Comparison of ENCODE assay signal across 28 cellular contexts in the genomic region with DNA sequence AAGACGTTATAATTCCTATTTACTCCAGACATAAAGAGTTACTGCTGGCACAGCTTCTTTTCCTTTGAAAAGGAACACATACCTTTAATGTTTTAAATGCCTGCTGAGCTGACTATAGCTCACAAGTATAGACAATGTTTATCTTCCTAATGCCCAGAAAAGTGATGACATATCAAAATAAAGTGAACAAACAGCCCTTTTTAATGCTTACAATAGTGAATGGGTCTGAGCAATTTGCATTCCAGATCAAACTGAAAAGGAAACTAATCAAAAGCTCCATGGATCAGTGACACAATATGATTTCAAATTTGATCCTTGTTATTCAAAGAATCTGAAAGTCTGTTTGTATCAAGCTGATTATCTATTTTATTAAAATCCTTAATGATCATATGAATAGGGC.
DNase-seq lines count a peak whose midpoint lies in the region; ATAC-seq, FAIRE-seq and TF ChIP-seq lines count a peak whose summit lies in the region.
"Had no signal": no experiment of that assay in that cellular context is flagged by ENCODE, and none has a peak within 500 bp of the region (broad histone marks: within the 10 kb centered on the region; RNA-seq: fewer than 3 reads in every experiment).

No MANE protein-coding gene starts in this region.

- H3K4me2 ChIP-seq in HepG2 (ENCODE audit: low read depth, low read length) (no peak overlapping the region), K562 (ENCODE audit: insufficient read depth, low read length) (no peak overlapping the region)
- H3K4me2 ChIP-seq: BLaER1 had no signal

- intact Hi-C loops in HepG2 (cut with micrococcal nuclease; ENCODE audit: unreplicated experiment) (no loop called here), right lobe of liver (cut with DNase I) (no loop called here), K562 (cut with micrococcal nuclease) (no loop called here)

- no peak overlapping the region for H3K27ac Mint-ChIP-seq in stimulated activated memory B cell treated with anti-CD40 and anti-IgM and Interleukin-4, amounts not matched to agents 10 μg/mL and 1 μg/mL and 100 μg/mL, for 72 hours
- H3K27ac Mint-ChIP-seq: activated CD4-positive, alpha-beta memory T cell treated with anti-CD3 and anti-CD28 coated beads for 36 hours; activated naive CD8-positive, alpha-beta T cell treated with anti-CD3 and anti-CD28 coated beads, Interleukin-2, amount 10 ng/mL, durations not matched to agents 7 days and 5 days; stimulated activated naive B cell treated with anti-CD40 and anti-IgM and Interleukin-4, amounts not matched to agents 10 μg/mL and 1 μg/mL and 100 μg/mL, for 72 hours; T-cell had no signal

- POLR2A ChIA-PET in HepG2 (lab: Yijun Ruan, JAX) (no interaction called here), K562 (lab: Yijun Ruan, JAX) (no interaction called here)

- TF ChIP-seq RAD21 in HepG2 (CRISPR knock-in tag; IDR thresholded peaks at IDR 0.05): no peak
- no peak for TF ChIP-seq RAD21 in K562 (CRISPR knock-in tag; conservative IDR thresholded peaks at IDR 0.05 in 1 of 2, IDR thresholded peaks at IDR 0.05 in 1 of 2)

- H3K27me3 ChIP-seq in HepG2 (ENCODE audit: control insufficient read depth in 1 of 2, insufficient read depth in 2 of 2, low read length in 2 of 2): no peaks in the 10 kb centered on the region
- no peaks in the 10 kb centered on the region for H3K27me3 ChIP-seq in right lobe of liver
- H3K27me3 ChIP-seq in K562 (ENCODE audit: control insufficient read depth in 2 of 2, insufficient read depth in 2 of 2, low read length in 2 of 2): no peaks in the 10 kb centered on the region
- H3K27me3 ChIP-seq: BLaER1, brain microvascular endothelial cell, esophagus muscularis mucosa, testis had no signal

- BruUV-seq in HepG2 (replicated peaks; lab: Mats Ljungman, UMichigan) (no TSS peak), K562 (replicated peaks; lab: Mats Ljungman, UMichigan) (no TSS peak)

- DNase-seq in HepG2 (ENCODE audit: low spot score) (no peak), right lobe of liver (no peak), K562 (ENCODE audit: extremely low read depth in 1 of 4, low spot score in 3 of 4) (no peak), inferior parietal cortex (ENCODE audit: extremely low spot score) (peak; percentile 44), superior temporal gyrus (ENCODE audit: extremely low spot score) (peak; percentile 73), HUDEP-2 (lab: John Stamatoyannopoulos, UW; ENCODE audit: unreplicated experiment in 76 of 76) (no peak)
- DNase-seq in activated CD4-positive, alpha-beta T cell treated with anti-CD3 and anti-CD28 coated beads for 48 hours: no peak
- DNase-seq: activated CD4-positive, alpha-beta memory T cell treated with anti-CD3 and anti-CD28 coated beads for 36 hours; activated CD4-positive, CD25-positive, alpha-beta regulatory T cell; activated naive CD8-positive, alpha-beta T cell treated with anti-CD3 and anti-CD28 coated beads, Interleukin-2, amount 10 ng/mL, durations not matched to agents 7 days and 5 days; brain microvascular endothelial cell; COR-L47; DMS79 treated with DMSO at 0.1 percent for 48 hours; effector memory CD4-positive, alpha-beta T cell; kidney glomerular epithelial cell; lower lobe of right lung; NCI-H446 treated with DMSO at 0.1 percent for 48 hours; SIG-M5; small intestine; stimulated activated naive B cell treated with anti-CD40 and anti-IgM and Interleukin-4, amounts not matched to agents 10 μg/mL and 1 μg/mL and 100 μg/mL, for 72 hours; T-cell; testis had no signal

- H2AFZ ChIP-seq in HepG2 (ENCODE audit: low read length) (no peak overlapping the region), K562 (ENCODE audit: low read depth, low read length) (no peak overlapping the region)

- H3K4me1 Mint-ChIP-seq in stimulated activated memory B cell treated with anti-CD40 and anti-IgM and Interleukin-4, amounts not matched to agents 10 μg/mL and 1 μg/mL and 100 μg/mL, for 72 hours: no peaks in the 10 kb centered on the region
- H3K4me1 Mint-ChIP-seq: activated naive CD8-positive, alpha-beta T cell treated with anti-CD3 and anti-CD28 coated beads, Interleukin-2, amount 10 ng/mL, durations not matched to agents 7 days and 5 days; stimulated activated naive B cell treated with anti-CD40 and anti-IgM and Interleukin-4, amounts not matched to agents 10 μg/mL and 1 μg/mL and 100 μg/mL, for 72 hours; T-cell had no signal

- ATAC-seq in HepG2 (no peak), right lobe of liver (no peak), K562 (no peak)
- ATAC-seq in stimulated activated memory B cell treated with anti-CD40 and anti-IgM and Interleukin-4, amounts not matched to agents 10 μg/mL and 1 μg/mL and 100 μg/mL, for 72 hours: no peak
- ATAC-seq: GM12878; lower lobe of right lung; stimulated activated naive B cell treated with anti-CD40 and anti-IgM and Interleukin-4, amounts not matched to agents 10 μg/mL and 1 μg/mL and 100 μg/mL, for 72 hours; T-cell had no signal

- H4K20me1 ChIP-seq in HepG2 (ENCODE audit: insufficient read depth, low read length) (no peaks in the 10 kb centered on the region), K562 (replicated peaks; ENCODE audit: control insufficient read depth, insufficient read depth, low read length) (no peaks in the 10 kb centered on the region)
- H4K20me1 ChIP-seq: BLaER1 had no signal

- TF ChIP-seq CTCF in HepG2 (CRISPR knock-in tag; IDR thresholded peaks at IDR 0.05): no peak
- TF ChIP-seq CTCF in right lobe of liver (IDR thresholded peaks at IDR 0.05): no peak
- no peak for TF ChIP-seq CTCF in K562 (IDR thresholded peaks at IDR 0.05 in 2 of 3, conservative IDR thresholded peaks at IDR 0.05 in 1 of 3; ENCODE audit: insufficient read depth in 2 of 3, low read depth in 1 of 3, low read length in 3 of 3)

- 3% methylated on average over 1 of the region's 1 CpG for WGBS in HepG2 (ENCODE audit: low lambda C conversion rate)
- 13% methylated on average over 1 of the region's 1 CpG for WGBS in right lobe of liver (ENCODE audit: insufficient coverage, low coverage, low lambda C conversion rate, missing lambda C conversion rate)
- WGBS in K562 (ENCODE audit: insufficient coverage, low coverage, missing lambda C conversion rate): 5% methylated on average over 1 of the region's 1 CpG

- H3K36me3 Mint-ChIP-seq in stimulated activated memory B cell treated with anti-CD40 and anti-IgM and Interleukin-4, amounts not matched to agents 10 μg/mL and 1 μg/mL and 100 μg/mL, for 72 hours: no peaks in the 10 kb centered on the region
- H3K36me3 Mint-ChIP-seq: activated CD4-positive, alpha-beta memory T cell treated with anti-CD3 and anti-CD28 coated beads for 36 hours; activated naive CD8-positive, alpha-beta T cell treated with anti-CD3 and anti-CD28 coated beads, Interleukin-2, amount 10 ng/mL, durations not matched to agents 7 days and 5 days; stimulated activated naive B cell treated with anti-CD40 and anti-IgM and Interleukin-4, amounts not matched to agents 10 μg/mL and 1 μg/mL and 100 μg/mL, for 72 hours; T-cell had no signal

- H3K9ac ChIP-seq in HepG2 (ENCODE audit: insufficient read depth, low read depth, low read length) (no peak overlapping the region), K562 (ENCODE audit: insufficient read depth in 1 of 2, low read depth in 2 of 2, low read length in 2 of 2) (no peak overlapping the region)
- H3K9ac ChIP-seq: BLaER1 had no signal

- H3K79me2 ChIP-seq in HepG2 (ENCODE audit: insufficient read depth, low read length): no peaks in the 10 kb centered on the region
- H3K79me2 ChIP-seq in K562 (ENCODE audit: control insufficient read depth, insufficient read depth, low read length): no peaks in the 10 kb centered on the region

- TF ChIP-seq EP300 in HepG2 (IDR thresholded peaks at IDR 0.05; ENCODE audit: low read depth in 2 of 2, low read length in 2 of 2) (no peak), HepG2 (CRISPR knock-in tag; IDR thresholded peaks at IDR 0.05; ENCODE audit: borderline replicate concordance) (no peak), K562 (IDR thresholded peaks at IDR 0.05; ENCODE audit: low read length) (no peak)

- CTCF ChIA-PET in HepG2 (lab: Yijun Ruan, JAX; ENCODE audit: low intra/inter-chr PET ratio, low total read pairs): no interaction called here
- CTCF ChIA-PET in K562 (lab: Yijun Ruan, JAX; ENCODE audit: low intra/inter-chr PET ratio): no interaction called here

- H3K27ac ChIP-seq in HepG2 (ENCODE audit: extremely low read length, insufficient read depth, low read length) (no peak overlapping the region), right lobe of liver (no peak overlapping the region), K562 (ENCODE audit: extremely low read depth, low read depth, low read length) (no peak overlapping the region)
- H3K27ac ChIP-seq: BLaER1, brain microvascular endothelial cell, esophagus muscularis mucosa, lower lobe of right lung, testis had no signal

- FAIRE-seq in HepG2 (lab: Jason Lieb, UNC) (no peak), K562 (lab: Jason Lieb, UNC) (no peak)
- FAIRE-seq: colon, GM12878, H54, small intestine had no signal

- H3K27me3 Mint-ChIP-seq in stimulated activated memory B cell treated with anti-CD40 and anti-IgM and Interleukin-4, amounts not matched to agents 10 μg/mL and 1 μg/mL and 100 μg/mL, for 72 hours: no peaks in the 10 kb centered on the region
- H3K27me3 Mint-ChIP-seq: activated CD4-positive, alpha-beta memory T cell treated with anti-CD3 and anti-CD28 coated beads for 36 hours; activated naive CD8-positive, alpha-beta T cell treated with anti-CD3 and anti-CD28 coated beads, Interleukin-2, amount 10 ng/mL, durations not matched to agents 7 days and 5 days; stimulated activated naive B cell treated with anti-CD40 and anti-IgM and Interleukin-4, amounts not matched to agents 10 μg/mL and 1 μg/mL and 100 μg/mL, for 72 hours; T-cell had no signal

- H3K36me3 ChIP-seq in HepG2 (replicated peaks in 1 of 2; ENCODE audit: control insufficient read depth in 1 of 2, insufficient read depth in 2 of 2, low read length in 2 of 2): no peaks in the 10 kb centered on the region
- H3K36me3 ChIP-seq in right lobe of liver: no peaks in the 10 kb centered on the region
- no peaks in the 10 kb centered on the region for H3K36me3 ChIP-seq in K562 (ENCODE audit: control insufficient read depth, insufficient read depth, low read length)
- H3K36me3 ChIP-seq: BLaER1, brain microvascular endothelial cell, esophagus muscularis mucosa, lower lobe of right lung had no signal

- peaks cover 7% of the 10 kb centered on the region for H3K9me3 Mint-ChIP-seq in stimulated activated memory B cell treated with anti-CD40 and anti-IgM and Interleukin-4, amounts not matched to agents 10 μg/mL and 1 μg/mL and 100 μg/mL, for 72 hours
- H3K9me3 Mint-ChIP-seq: activated CD4-positive, alpha-beta memory T cell treated with anti-CD3 and anti-CD28 coated beads for 36 hours; activated naive CD8-positive, alpha-beta T cell treated with anti-CD3 and anti-CD28 coated beads, Interleukin-2, amount 10 ng/mL, durations not matched to agents 7 days and 5 days had no signal

- H3K9me1 ChIP-seq in K562 (ENCODE audit: control insufficient read depth, insufficient read depth, low read length): no peaks in the 10 kb centered on the region

- in situ Hi-C loops in HepG2 (cut with HindIII; ENCODE audit: extremely low pct_ligation_motif_present, low pct_unique_long_range_greater_than_20kb) (no loop called here), K562 (cut with MboI) (no loop called here)

- no peaks in the 10 kb centered on the region for H3K9me3 ChIP-seq in HepG2 (ENCODE audit: low read length)
- no peaks in the 10 kb centered on the region for H3K9me3 ChIP-seq in right lobe of liver
- 0 out of 2 replicates have a peak, but pooled peaks cover 4% of the 10 kb centered on the region for H3K9me3 ChIP-seq in K562 (replicated peaks; ENCODE audit: control insufficient read depth, insufficient read depth, low read depth, low read length)
- H3K9me3 ChIP-seq: BLaER1, esophagus muscularis mucosa, lower lobe of right lung, testis had no signal

- no peak overlapping the region for H3K4me3 Mint-ChIP-seq in stimulated activated memory B cell treated with anti-CD40 and anti-IgM and Interleukin-4, amounts not matched to agents 10 μg/mL and 1 μg/mL and 100 μg/mL, for 72 hours
- H3K4me3 Mint-ChIP-seq: activated CD4-positive, alpha-beta memory T cell treated with anti-CD3 and anti-CD28 coated beads for 36 hours; activated naive CD8-positive, alpha-beta T cell treated with anti-CD3 and anti-CD28 coated beads, Interleukin-2, amount 10 ng/mL, durations not matched to agents 7 days and 5 days; stimulated activated naive B cell treated with anti-CD40 and anti-IgM and Interleukin-4, amounts not matched to agents 10 μg/mL and 1 μg/mL and 100 μg/mL, for 72 hours; T-cell had no signal

- TF ChIP-seq POLR2A in HepG2 (IDR thresholded peaks at IDR 0.05; ENCODE audit: insufficient read depth in 1 of 2, low read depth in 2 of 2, low read length in 2 of 2): no peak
- TF ChIP-seq POLR2A in right lobe of liver (IDR thresholded peaks at IDR 0.05): no peak
- TF ChIP-seq POLR2A in K562 (conservative IDR thresholded peaks at IDR 0.05): no peak

- no peaks in the 10 kb centered on the region for H3K4me1 ChIP-seq in HepG2 (ENCODE audit: insufficient read depth, low read length)
- no peaks in the 10 kb centered on the region for H3K4me1 ChIP-seq in right lobe of liver
- no peaks in the 10 kb centered on the region for H3K4me1 ChIP-seq in K562 (replicated peaks in 1 of 2; ENCODE audit: control insufficient read depth in 2 of 2, insufficient read depth in 2 of 2, low read length in 2 of 2)
- H3K4me1 ChIP-seq: BLaER1, lower lobe of right lung, testis had no signal

- H3K4me3 ChIP-seq in HepG2 (replicated peaks in 1 of 3; ENCODE audit: insufficient read depth in 1 of 3, low read depth in 2 of 3, low read length in 3 of 3): no peak overlapping the region
- H3K4me3 ChIP-seq in right lobe of liver: no peak overlapping the region
- H3K4me3 ChIP-seq in K562: no peak overlapping the region
- H3K4me3 ChIP-seq: BLaER1, esophagus muscularis mucosa, GM12878, lower lobe of right lung, testis had no signal

Comparison
In these comparisons a context has a peak if more than half of its experiments do, and no peak if none do; other contexts are left out.
1. DNase-seq: peak in inferior parietal cortex (single experiment) and superior temporal gyrus (single experiment); none in HepG2 (single experiment), right lobe of liver (0 of 3), K562 (0 of 4), HUDEP-2 (0 of 76) and activated CD4-positive, alpha-beta T cell treated with anti-CD3 and anti-CD28 coated beads for 48 hours (single experiment).